In the genomic region with DNA sequence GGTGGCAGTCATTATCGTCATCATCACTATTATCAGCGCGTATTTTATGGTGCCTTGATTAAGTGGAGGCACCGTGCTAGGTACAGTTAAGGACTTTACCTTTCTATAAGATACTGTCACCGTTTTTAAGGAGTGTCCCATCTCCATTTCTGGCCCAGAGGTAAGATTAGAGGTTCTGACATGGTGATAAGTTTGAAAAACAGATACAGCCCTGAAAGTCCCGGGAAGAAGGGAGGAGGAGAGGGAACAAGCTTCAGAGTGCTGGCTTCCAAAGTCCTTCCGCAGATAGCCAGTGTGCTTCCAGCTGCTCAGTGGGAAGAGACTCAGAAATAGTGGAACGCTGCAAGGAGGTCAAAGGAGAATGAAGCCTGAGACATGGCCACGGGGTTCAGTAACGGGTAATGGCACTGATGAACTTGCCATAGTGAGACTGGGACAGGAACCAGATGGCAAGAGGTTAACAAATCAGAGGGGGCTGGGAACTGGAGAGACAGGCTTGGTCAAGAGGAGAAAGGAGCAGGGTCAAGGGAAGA, we compare ENCODE assay signal across 1 cellular context.
TF ChIP-seq lines count a peak whose summit lies in the region.

No MANE protein-coding gene starts in this region.

TF ChIP-seq in IMR-90, 13 proteins besides CTCF, POLR2A, EP300 and RAD21:
- TF ChIP-seq RFX5 (IDR thresholded peaks at IDR 0.05; ENCODE audit: low read depth, low read length) (no peak), MXI1 (IDR thresholded peaks at IDR 0.05; ENCODE audit: borderline replicate concordance, low read depth, low read length) (no peak), SMC3 (IDR thresholded peaks at IDR 0.05; ENCODE audit: low read depth, low read length) (no peak), MAFK (IDR thresholded peaks at IDR 0.05; ENCODE audit: low read depth, low read length) (no peak), NFE2L2 (IDR thresholded peaks at IDR 0.05; ENCODE audit: low read depth, low read length) (no peak), RCOR1 (IDR thresholded peaks at IDR 0.05; ENCODE audit: insufficient replicate concordance, low read length) (no peak), MAZ (IDR thresholded peaks at IDR 0.05; ENCODE audit: borderline replicate concordance, low read depth, low read length) (no peak), BHLHE40 (IDR thresholded peaks at IDR 0.05; ENCODE audit: low read depth, low read length) (no peak), CHD1 (IDR thresholded peaks at IDR 0.05; ENCODE audit: low read depth, low read length) (no peak), CEBPB (IDR thresholded peaks at IDR 0.05; ENCODE audit: low read depth, low read length) (no peak), FOS (IDR thresholded peaks at IDR 0.05; ENCODE audit: low read depth, low read length) (no peak)
- TF ChIP-seq, protein P1, sequence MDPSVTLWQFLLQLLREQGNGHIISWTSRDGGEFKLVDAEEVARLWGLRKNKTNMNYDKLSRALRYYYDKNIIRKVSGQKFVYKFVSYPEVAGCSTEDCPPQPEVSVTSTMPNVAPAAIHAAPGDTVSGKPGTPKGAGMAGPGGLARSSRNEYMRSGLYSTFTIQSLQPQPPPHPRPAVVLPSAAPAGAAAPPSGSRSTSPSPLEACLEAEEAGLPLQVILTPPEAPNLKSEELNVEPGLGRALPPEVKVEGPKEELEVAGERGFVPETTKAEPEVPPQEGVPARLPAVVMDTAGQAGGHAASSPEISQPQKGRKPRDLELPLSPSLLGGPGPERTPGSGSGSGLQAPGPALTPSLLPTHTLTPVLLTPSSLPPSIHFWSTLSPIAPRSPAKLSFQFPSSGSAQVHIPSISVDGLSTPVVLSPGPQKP (IDR thresholded peaks at IDR 0.05; ENCODE audit: borderline replicate concordance, low read depth, low read length) = no peak
- TF ChIP-seq, protein P2, sequence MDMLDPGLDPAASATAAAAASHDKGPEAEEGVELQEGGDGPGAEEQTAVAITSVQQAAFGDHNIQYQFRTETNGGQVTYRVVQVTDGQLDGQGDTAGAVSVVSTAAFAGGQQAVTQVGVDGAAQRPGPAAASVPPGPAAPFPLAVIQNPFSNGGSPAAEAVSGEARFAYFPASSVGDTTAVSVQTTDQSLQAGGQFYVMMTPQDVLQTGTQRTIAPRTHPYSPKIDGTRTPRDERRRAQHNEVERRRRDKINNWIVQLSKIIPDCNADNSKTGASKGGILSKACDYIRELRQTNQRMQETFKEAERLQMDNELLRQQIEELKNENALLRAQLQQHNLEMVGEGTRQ (IDR thresholded peaks at IDR 0.05; ENCODE audit: low read depth, low read length) = no peak
